In genomic region chr2:84247532-84247931, GRCh38 we compare ENCODE assay signal across 19 cellular contexts.
A peak's percentile ranks its signal among the peaks of the same experiment; 100 is the strongest.
DNase-seq lines count a peak whose midpoint lies in the region; ATAC-seq, FAIRE-seq and TF ChIP-seq lines count a peak whose summit lies in the region.
"Had no signal": no experiment of that assay in that cellular context is flagged by ENCODE, and none has a peak within 500 bp of the region (broad histone marks: within the 10 kb centered on the region; RNA-seq: fewer than 3 reads in every experiment).

No MANE protein-coding gene starts in this region.

- intact Hi-C loops in kidney (cut with DNase I) = no loop called here

- TF ChIP-seq CTCF in RWPE2 (IDR thresholded peaks at IDR 0.05; ENCODE audit: poor library complexity, severe bottlenecking) (no peak), epithelial cell of proximal tubule (conservative IDR thresholded peaks at IDR 0.05; ENCODE audit: low read depth, low read length) (no peak), mesothelial cell of epicardium (IDR thresholded peaks at IDR 0.05; ENCODE audit: unreplicated experiment) (no peak), kidney (IDR thresholded peaks at IDR 0.05; ENCODE audit: borderline replicate concordance, extremely low read depth, insufficient read depth) (no peak)

- H3K4me3 ChIP-seq in HAP-1 (no peak overlapping the region), RWPE2 (ENCODE audit: severe bottlenecking) (no peak overlapping the region), epithelial cell of proximal tubule (ENCODE audit: low read depth, low read length) (no peak overlapping the region), kidney (ENCODE audit: low read length in 2 of 2) (no peak overlapping the region)
- H3K4me3 ChIP-seq: GM23248, SJSA1 had no signal

- peaks cover 25% of the 10 kb centered on the region for H3K9me3 Mint-ChIP-seq in mesothelial cell of epicardium

- peak overlapping the region; percentile 32 for H3K27ac ChIP-seq in RWPE2 (ENCODE audit: poor library complexity, severe bottlenecking)
- H3K27ac ChIP-seq in kidney (ENCODE audit: low read depth in 2 of 2, low read length in 2 of 2) = no peak overlapping the region
- H3K27ac ChIP-seq: GM23248, SJSA1 had no signal

- no peaks in the 10 kb centered on the region for H3K36me3 ChIP-seq in HAP-1 (replicated peaks)
- no peaks in the 10 kb centered on the region for H3K36me3 ChIP-seq in RWPE2 (ENCODE audit: low read depth)
- no peaks in the 10 kb centered on the region for H3K36me3 ChIP-seq in kidney (ENCODE audit: control insufficient read depth in 1 of 2, insufficient read depth in 2 of 2, low read length in 2 of 2)
- H3K36me3 ChIP-seq: SJSA1 had no signal

- peak; percentile 89 for ATAC-seq in RWPE2 (ENCODE audit: low read depth)

- H3K36me3 Mint-ChIP-seq in mesothelial cell of epicardium = peaks cover 8% of the 10 kb centered on the region

- H3K27me3 ChIP-seq in HAP-1 (ENCODE audit: low read depth) (no peaks in the 10 kb centered on the region), RWPE2 (ENCODE audit: insufficient read depth, poor library complexity, severe bottlenecking) (no peaks in the 10 kb centered on the region)

- H3K4me1 Mint-ChIP-seq in mesothelial cell of epicardium = peaks cover 29% of the 10 kb centered on the region

- H3K9ac ChIP-seq in kidney (ENCODE audit: low read length in 2 of 2) = no peak overlapping the region
- H3K9ac ChIP-seq: GM23248 had no signal

- in situ Hi-C loops in HAP-1 (cut with MboI; ENCODE audit: low sequenced_read_pairs) = no loop called here

- H3K4me1 ChIP-seq in HAP-1 = no peaks in the 10 kb centered on the region
- peaks cover 7% of the 10 kb centered on the region for H3K4me1 ChIP-seq in RWPE2 (ENCODE audit: insufficient read depth, poor library complexity, severe bottlenecking)
- no peaks in the 10 kb centered on the region for H3K4me1 ChIP-seq in kidney (ENCODE audit: control insufficient read depth in 1 of 2, insufficient read depth in 1 of 2, low read depth in 1 of 2, low read length in 2 of 2)
- H3K4me1 ChIP-seq: SJSA1 had no signal

- peaks cover 4% of the 10 kb centered on the region for H3K27me3 Mint-ChIP-seq in mesothelial cell of epicardium (ENCODE audit: low read depth)

- no peak overlapping the region for H3K4me3 Mint-ChIP-seq in mesothelial cell of epicardium

- FAIRE-seq in kidney (lab: Jason Lieb, UNC) = no peak
- FAIRE-seq: GM19239, RCC 7860 had no signal

- H3K27ac Mint-ChIP-seq in mesothelial cell of epicardium = peak overlapping the region; percentile 28

- H3K9me3 ChIP-seq in HAP-1 (no peaks in the 10 kb centered on the region; the same call in 1 of the 2 replicates), RWPE2 (ENCODE audit: severe bottlenecking) (no peaks in the 10 kb centered on the region), kidney (ENCODE audit: control insufficient read depth in 1 of 2, low read length in 2 of 2) (no peaks in the 10 kb centered on the region)
- H3K9me3 ChIP-seq: SJSA1 had no signal

- DNase-seq in HAP-1 (ENCODE audit: low spot score in 2 of 2) = peak; percentile 20 to 51
- DNase-seq in RWPE2 (ENCODE audit: low spot score) = no peak
- DNase-seq in epithelial cell of proximal tubule (ENCODE audit: low read depth) = peak; percentile 22
- no peak for DNase-seq in mesothelial cell of epicardium (ENCODE audit: low spot score in 2 of 2, unreplicated experiment in 2 of 2)
- no peak for DNase-seq in NCI-H526 (lab: John Stamatoyannopoulos, UW)
- DNase-seq in kidney = no peak
- no peak for DNase-seq in NCI-H1417 (lab: John Stamatoyannopoulos, UW)
- no peak for DNase-seq in GOT3 (lab: John Stamatoyannopoulos, UW)
- DNase-seq: DMS79, GDM1, GM23248, KBM-7, NCI-H1105 treated with DMSO at 0.1 percent for 48 hours, NCI-H187 treated with DMSO at 0.1 percent for 48 hours, NCI-H446 treated with DMSO at 0.1 percent for 48 hours, NCI-H82 had no signal

Comparison
In these comparisons a context has a peak if more than half of its experiments do, and no peak if none do; other contexts are left out.
1. DNase-seq: peak in HAP-1 (2 of 2) and epithelial cell of proximal tubule (single experiment); none in RWPE2 (single experiment), mesothelial cell of epicardium (0 of 2), NCI-H526 (0 of 2), kidney (single experiment), NCI-H1417 (0 of 3) and GOT3 (single experiment).